In genomic region chr10:75542902-75543301, GRCh38 we compare ENCODE assay signal across 10 cellular contexts.
DNase-seq lines count a peak whose midpoint lies in the region; TF ChIP-seq lines count a peak whose summit lies in the region.
"Had no signal": no experiment of that assay in that cellular context is flagged by ENCODE, and none has a peak within 500 bp of the region (broad histone marks: within the 10 kb centered on the region; RNA-seq: fewer than 3 reads in every experiment).

No MANE protein-coding gene starts in this region.

- H3K4ac ChIP-seq in neuronal stem cell (ENCODE audit: low read length): no peak overlapping the region

- peaks cover 4% of the 10 kb centered on the region for H3F3A ChIP-seq in SK-N-SH (replicated peaks; ENCODE audit: insufficient read depth)

- TF ChIP-seq CTCF in SK-N-SH (IDR thresholded peaks at IDR 0.05): no peak
- TF ChIP-seq CTCF in fibroblast of the aortic adventitia (IDR thresholded peaks at IDR 0.05; ENCODE audit: insufficient read depth, low read length): no peak

- H2BK15ac ChIP-seq in neuronal stem cell (ENCODE audit: low read length): no peak overlapping the region

- H3K9me3 ChIP-seq in SK-N-SH (no peaks in the 10 kb centered on the region), neuronal stem cell (replicated peaks in 1 of 2; ENCODE audit: control insufficient read depth in 2 of 2, insufficient read depth in 1 of 2, low read depth in 1 of 2, low read length in 2 of 2) (no peaks in the 10 kb centered on the region)

- POLR2A ChIA-PET in SK-N-SH (lab: Yijun Ruan, JAX): no interaction called here

- H3K79me1 ChIP-seq in neuronal stem cell (ENCODE audit: low read depth, low read length): no peaks in the 10 kb centered on the region

- 49% methylated on average over 6 of the region's 7 CpGs for WGBS in SK-N-SH (ENCODE audit: low lambda C conversion rate)
- WGBS in neuronal stem cell (ENCODE audit: extremely low coverage in 2 of 2, insufficient read length in 2 of 2, insufficient replicate concordance in 1 of 2), 2 donors: no CpG with 5 or more reads among the region's 7 CpGs

- peak; percentile 48 to 75; a peak in 3 of 4 replicates for TF ChIP-seq EP300 in SK-N-SH (IDR thresholded peaks at IDR 0.05; ENCODE audit: borderline replicate concordance in 1 of 2, low read depth in 1 of 2, low read length in 1 of 2)

- H2AFZ ChIP-seq in SK-N-SH (ENCODE audit: low read depth) (no peak overlapping the region), neuronal stem cell (ENCODE audit: low read length) (peak overlapping the region; percentile 76)

- no peak overlapping the region for H2BK5ac ChIP-seq in neuronal stem cell (ENCODE audit: low read length)

- H3K4me2 ChIP-seq in SK-N-SH (0 out of 2 replicates have a peak overlapping the region, but pooled peaks have one; percentile 10), neuronal stem cell (ENCODE audit: insufficient read depth, low read length, poor library complexity, severe bottlenecking) (no peak overlapping the region)

- TF ChIP-seq RAD21 in SK-N-SH (IDR thresholded peaks at IDR 0.05; ENCODE audit: low read length): peak; percentile 8; the same call in 1 of the 2 replicates

- CTCF ChIA-PET in SK-N-SH (lab: Yijun Ruan, JAX): no interaction called here

- H3K27ac ChIP-seq in SK-N-SH (ENCODE audit: low read depth in 2 of 2, low read length in 1 of 2): peak overlapping the region; percentile 17 to 38; a peak in 2 of 4 replicates
- H3K27ac ChIP-seq in neuronal stem cell (replicated peaks; ENCODE audit: low read length): peak overlapping the region; percentile 74

- no peak overlapping the region for H3K9ac ChIP-seq in SK-N-SH
- H3K9ac ChIP-seq in neuronal stem cell (ENCODE audit: low read depth, low read length, poor library complexity): no peak overlapping the region

- H3K18ac ChIP-seq in neuronal stem cell (ENCODE audit: low read length): peak overlapping the region; percentile 13

- no peaks in the 10 kb centered on the region for H3K9me2 ChIP-seq in SK-N-SH

- no peak overlapping the region for H3K14ac ChIP-seq in neuronal stem cell (ENCODE audit: low read length)

- H2BK120ac ChIP-seq in neuronal stem cell (ENCODE audit: low read depth, low read length): no peak overlapping the region

- H4K91ac ChIP-seq in neuronal stem cell (ENCODE audit: low read depth, low read length, poor library complexity): no peak overlapping the region

- H2BK12ac ChIP-seq in neuronal stem cell (ENCODE audit: low read length): no peak overlapping the region

- no peak overlapping the region for H3K4me3 ChIP-seq in SK-N-SH (ENCODE audit: low read depth in 2 of 2, low read length in 1 of 2)
- no peak overlapping the region for H3K4me3 ChIP-seq in fibroblast of the aortic adventitia (ENCODE audit: low read depth, low read length)
- peak overlapping the region in 1 of 2 donors; percentile 11 for H3K4me3 ChIP-seq in neuronal stem cell (ENCODE audit: low read length in 2 of 2)

- H3K27me3 ChIP-seq in SK-N-SH (ENCODE audit: insufficient read depth) (no peaks in the 10 kb centered on the region), neuronal stem cell (ENCODE audit: control insufficient read depth in 3 of 3, insufficient read depth in 3 of 3, low read depth in 1 of 3, low read length in 3 of 3) (no peaks in the 10 kb centered on the region)

- H4K8ac ChIP-seq in neuronal stem cell (ENCODE audit: low read depth, low read length): no peak overlapping the region

- H2AK5ac ChIP-seq in neuronal stem cell (ENCODE audit: low read depth, low read length): no peak overlapping the region

- no peak overlapping the region for H3K23ac ChIP-seq in neuronal stem cell (ENCODE audit: low read depth, low read length, poor library complexity)

- DNase-seq in AG08396 (ENCODE audit: low spot score) (peak; percentile 50), SK-N-SH (peak; percentile 51), fibroblast of the aortic adventitia (ENCODE audit: low read depth) (peak; percentile 94), neuronal stem cell (ENCODE audit: low spot score) (no peak), germinal center (ENCODE audit: low spot score) (no peak), NCI-H524 (lab: John Stamatoyannopoulos, UW) (no peak), SW480 (ENCODE audit: low spot score) (no peak)
- DNase-seq in activated naive CD4-positive, alpha-beta T cell treated with anti-CD3 and anti-CD28 coated beads, Interleukin-2, amount 50 U/mL, for 16 hours: no peak
- DNase-seq: activated CD8-positive, alpha-beta memory T cell treated with anti-CD3 and anti-CD28 coated beads, Interleukin-2, amount 50 U/mL, for 4 hours; stimulated activated naive CD8-positive, alpha-beta T cell treated with anti-CD3 and anti-CD28 coated beads, Interleukin-15, amount 100 ng/mL, for 72 hours had no signal

- peaks cover 0 to 22% of the 10 kb centered on the region in 2 experiments; a peak in 2 of 4 replicates for H3K4me1 ChIP-seq in SK-N-SH (ENCODE audit: control insufficient read depth in 1 of 2, insufficient read depth in 2 of 2, low read depth in 1 of 2, low read length in 1 of 2)
- peaks cover 31 to 71% of the 10 kb centered on the region in 2 donors for H3K4me1 ChIP-seq in neuronal stem cell (ENCODE audit: control insufficient read depth in 2 of 2, insufficient read depth in 1 of 2, low read depth in 1 of 2, low read length in 2 of 2)

- H3K79me2 ChIP-seq in SK-N-SH (ENCODE audit: insufficient read depth): no peaks in the 10 kb centered on the region

- H3K36me3 ChIP-seq in SK-N-SH (replicated peaks in 1 of 2; ENCODE audit: control insufficient read depth in 1 of 2, insufficient read depth in 2 of 2, low read length in 1 of 2): no peaks in the 10 kb centered on the region
- no peaks in the 10 kb centered on the region for H3K36me3 ChIP-seq in neuronal stem cell (replicated peaks in 1 of 2; ENCODE audit: control insufficient read depth in 2 of 2, insufficient read depth in 2 of 2, low read length in 2 of 2)

- H4K20me1 ChIP-seq in SK-N-SH (ENCODE audit: insufficient read depth): no peaks in the 10 kb centered on the region

TF ChIP-seq in SK-N-SH, 30 proteins besides CTCF, POLR2A, EP300 and RAD21 (continues in another document):
- TF ChIP-seq FOSL2 (IDR thresholded peaks at IDR 0.05; ENCODE audit: borderline replicate concordance, low read depth) (no peak; the same call in 1 of the 2 replicates), PBX3 (IDR thresholded peaks at IDR 0.05) (peak; percentile 91), RCOR1 (IDR thresholded peaks at IDR 0.05; ENCODE audit: low read length) (peak; percentile 67; the same call in 1 of the 2 replicates), TCF12 (IDR thresholded peaks at IDR 0.05) (peak; percentile 96), RFX5 (IDR thresholded peaks at IDR 0.05; ENCODE audit: low read length) (no peak), SMC3 (IDR thresholded peaks at IDR 0.05; ENCODE audit: low read depth, low read length) (no peak), YY1 (IDR thresholded peaks at IDR 0.05; ENCODE audit: low read depth) (no peak), CHD2 (IDR thresholded peaks at IDR 0.05; ENCODE audit: low read length, partially characterized antibody) (no peak), TEAD4 (IDR thresholded peaks at IDR 0.05; ENCODE audit: borderline replicate concordance, insufficient read depth) (peak; percentile 46; the same call in 1 of the 2 replicates), POLR2AphosphoS5 (IDR thresholded peaks at IDR 0.05; ENCODE audit: low read depth, low read length) (peak; percentile 75), USF1 (IDR thresholded peaks at IDR 0.05; ENCODE audit: borderline replicate concordance, low read depth) (no peak), SIN3A (IDR thresholded peaks at IDR 0.05; ENCODE audit: borderline replicate concordance, low read depth, low read length) (0 out of 2 replicates have a peak, but pooled peaks have one; percentile 68), MAX (IDR thresholded peaks at IDR 0.05; ENCODE audit: low read depth) (peak; percentile 73; the same call in 1 of the 2 replicates), JUND (IDR thresholded peaks at IDR 0.05) (peak; percentile 36; the same call in 1 of the 2 replicates), NFIC (IDR thresholded peaks at IDR 0.05; ENCODE audit: borderline replicate concordance) (peak; percentile 70; the same call in 1 of the 2 replicates), NRF1 (IDR thresholded peaks at IDR 0.05; ENCODE audit: low read depth, low read length) (no peak), USF2 (IDR thresholded peaks at IDR 0.05; ENCODE audit: borderline replicate concordance, low read depth, low read length) (no peak), GABPA (IDR thresholded peaks at IDR 0.05; ENCODE audit: low read depth) (no peak), MXI1 (IDR thresholded peaks at IDR 0.05; ENCODE audit: low read depth, low read length) (peak; percentile 40; the same call in 1 of the 2 replicates), MEF2A (IDR thresholded peaks at IDR 0.05; ENCODE audit: borderline replicate concordance, low read depth) (no peak)

Comparison
In these comparisons a context has a peak if more than half of its experiments do, and no peak if none do; other contexts are left out.
1. DNase-seq: peak in AG08396 (single experiment), SK-N-SH (single experiment) and fibroblast of the aortic adventitia (single experiment); none in neuronal stem cell (single experiment), activated naive CD4-positive, alpha-beta T cell treated with anti-CD3 and anti-CD28 coated beads, Interleukin-2, amount 50 U/mL, for 16 hours (single experiment), germinal center (single experiment), NCI-H524 (0 of 2) and SW480 (single experiment).